8 cellular contexts compared by ENCODE assay signal in the genomic region with DNA sequence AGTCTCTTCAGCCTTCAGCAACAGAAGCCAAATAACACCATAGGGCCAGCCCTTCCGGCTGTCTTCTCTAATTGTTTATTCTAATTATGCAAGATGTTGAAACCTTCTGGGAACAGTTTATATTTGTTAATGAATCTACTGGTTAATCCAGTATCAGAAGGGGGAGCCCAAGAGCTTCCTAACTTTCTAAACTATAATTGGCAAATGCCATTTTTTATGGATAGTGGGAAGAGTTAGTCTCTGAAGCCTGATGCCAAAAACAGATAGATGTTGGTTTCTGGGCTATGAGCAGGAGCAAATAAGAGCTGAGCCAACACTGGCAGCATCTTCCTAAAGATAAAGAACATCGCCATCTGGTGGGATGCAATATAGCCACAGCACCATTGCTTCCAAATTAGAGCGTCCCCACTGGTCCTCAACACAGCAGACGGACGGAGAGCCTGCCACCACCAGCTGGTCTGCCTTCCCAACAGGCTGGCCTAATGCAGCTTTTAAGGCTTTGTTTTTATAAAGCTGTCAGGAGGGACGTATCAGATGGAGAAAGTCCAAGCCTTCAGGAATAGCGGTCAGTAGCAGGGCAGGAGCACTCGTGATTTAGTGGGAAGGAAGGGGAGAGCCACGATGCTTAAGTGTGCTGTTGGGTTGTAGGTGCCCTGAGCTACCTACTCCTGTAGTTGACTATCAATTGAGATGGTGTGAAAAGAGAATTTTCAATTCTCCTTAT.
DNase-seq lines count a peak whose midpoint lies in the region; ATAC-seq, FAIRE-seq and TF ChIP-seq lines count a peak whose summit lies in the region.

No MANE protein-coding gene starts in this region.

- H3K4me1 ChIP-seq in iPS DF 6.9 (ENCODE audit: control insufficient read depth, insufficient read depth, low read length) = no peaks in the 10 kb centered on the region

- ATAC-seq in GM21576 (IDR thresholded peaks at IDR 0.05; ENCODE audit: unreplicated experiment) = peak; percentile 56
- no peak for ATAC-seq in activated T-cell treated with anti-CD3 and anti-CD28 coated beads, Interleukin-2, amount 50 U/mL, for 4 hours

- no peak overlapping the region for H3K4me3 ChIP-seq in astrocyte of the spinal cord (ENCODE audit: low read depth, low read length)
- no peak overlapping the region for H3K4me3 ChIP-seq in iPS DF 6.9 (ENCODE audit: low read length)

- no peaks in the 10 kb centered on the region for H3K36me3 ChIP-seq in iPS DF 6.9 (ENCODE audit: control insufficient read depth, insufficient read depth, low read length)

- TF ChIP-seq CTCF in astrocyte of the spinal cord (IDR thresholded peaks at IDR 0.05; ENCODE audit: low read depth, low read length) = peak; percentile 64

- DNase-seq in COLO829 (ENCODE audit: low spot score) = peak; percentile 57
- peak; percentile 17 for DNase-seq in NCI-H345 (lab: John Stamatoyannopoulos, UW)
- peak; percentile 60 for DNase-seq in astrocyte of the spinal cord (ENCODE audit: low read depth, low spot score)
- peak; percentile 45 for DNase-seq in iPS DF 6.9 (ENCODE audit: low read depth, low spot score)
- DNase-seq in substantia nigra (lab: John Stamatoyannopoulos, UW) = peak in 25 of 49 donors; percentile 2 to 65 (median 16)
- DNase-seq in activated T-cell treated with anti-CD3 and anti-CD28 coated beads, Interleukin-2, amount 50 U/mL, for 4 hours = no peak
- no peak for DNase-seq in RCC 7860 (ENCODE audit: low spot score)

- in situ Hi-C loops in astrocyte of the spinal cord (cut with HindIII; ENCODE audit: low sequenced_read_pairs) = no loop called here

- H3K27me3 Mint-ChIP-seq in activated T-cell treated with anti-CD3 and anti-CD28 coated beads, Interleukin-2, amount 50 U/mL, for 4 hours (ENCODE audit: low read depth) = no peaks in the 10 kb centered on the region

- H3K9me3 ChIP-seq in iPS DF 6.9 (ENCODE audit: control insufficient read depth, insufficient read depth, low read length) = no peaks in the 10 kb centered on the region

- no CpG with 5 or more reads among the region's 9 CpGs for WGBS in iPS DF 6.9 (ENCODE audit: insufficient coverage, insufficient read length)

- no peaks in the 10 kb centered on the region for H3K4me1 Mint-ChIP-seq in activated T-cell treated with anti-CD3 and anti-CD28 coated beads, Interleukin-2, amount 50 U/mL, for 4 hours (ENCODE audit: low read depth)

- H3K4me3 Mint-ChIP-seq in activated T-cell treated with anti-CD3 and anti-CD28 coated beads, Interleukin-2, amount 50 U/mL, for 4 hours = no peak overlapping the region

- H3K36me3 Mint-ChIP-seq in activated T-cell treated with anti-CD3 and anti-CD28 coated beads, Interleukin-2, amount 50 U/mL, for 4 hours (ENCODE audit: insufficient read depth) = peaks cover 20% of the 10 kb centered on the region

- no peaks in the 10 kb centered on the region for H3K9me3 Mint-ChIP-seq in activated T-cell treated with anti-CD3 and anti-CD28 coated beads, Interleukin-2, amount 50 U/mL, for 4 hours

- H3K27me3 ChIP-seq in iPS DF 6.9 (ENCODE audit: control insufficient read depth, insufficient read depth, low read length) = no peaks in the 10 kb centered on the region

- FAIRE-seq in RCC 7860 (lab: Jason Lieb, UNC) = no peak

- H3K27ac ChIP-seq in iPS DF 6.9 (ENCODE audit: low read length) = no peak overlapping the region
- peak overlapping the region; percentile 44 for H3K27ac ChIP-seq in substantia nigra (ENCODE audit: low read depth, low read length, poor library complexity, severe bottlenecking)

Comparison
In these comparisons a context has a peak if more than half of its experiments do, and no peak if none do; other contexts are left out.
1. DNase-seq: peak in COLO829 (single experiment), NCI-H345 (single experiment), astrocyte of the spinal cord (single experiment), iPS DF 6.9 (single experiment) and substantia nigra (25 of 49); none in activated T-cell treated with anti-CD3 and anti-CD28 coated beads, Interleukin-2, amount 50 U/mL, for 4 hours (single experiment) and RCC 7860 (single experiment).